ENCODE assay signal across 32 cellular contexts in genomic region chr14:25053585-25053984, GRCh38. TPM values are rescaled to one million over a fixed set of nuclear protein-coding genes. Genes with fewer than 3 reads are reported as not detected.
"Had no signal": no experiment of that assay in that cellular context is flagged by ENCODE, and none has a peak within 500 bp of the region (broad histone marks: within the 10 kb centered on the region; RNA-seq: fewer than 3 reads in every experiment).

No MANE protein-coding gene starts in this region.

- DNase-seq: activated CD4-positive, alpha-beta T cell treated with anti-CD3 and anti-CD28 coated beads, Interleukin-2, amount 10 ng/mL, durations not matched to agents 24 days and 14 days; activated CD4-positive, alpha-beta T cell treated with anti-CD3 and anti-CD28 coated beads, Interleukin-2, amount 50 U/mL, for 4 hours; activated CD4-positive, CD25-positive, alpha-beta regulatory T cell; activated CD8-positive, alpha-beta T cell treated with anti-CD3 and anti-CD28 coated beads for 36 hours; activated gamma-delta T cell treated with Interleukin-2 at 50 U/mL for 16 hours; activated naive CD4-positive, alpha-beta T cell treated with anti-CD3 and anti-CD28 coated beads for 36 hours; activated naive CD8-positive, alpha-beta T cell treated with anti-CD3 and anti-CD28 coated beads, Interleukin-2, amount 50 U/mL, for 24 hours; activated T-cell treated with anti-CD3 and anti-CD28 coated beads, Interleukin-2, amount 50 U/mL, for 1 hour; anterior cingulate cortex; brain microvascular endothelial cell; central memory CD4-positive, alpha-beta T cell; NCI-H1105; NCI-H1417 treated with DMSO at 0.1 percent for 48 hours; NCI-H187 treated with DMSO at 0.1 percent for 48 hours; NCI-H2081; NCI-H226; NCI-H446 treated with DMSO at 0.1 percent for 48 hours; NCI-H524 treated with DMSO at 0.1 percent for 48 hours; NK-92 treated with Interleukin-12 subunit alpha and Interleukin-12 subunit beta, amount 100 ng/mL, for 24 hours; PC-9; SIG-M5; SW 1271; T-helper 1 cell; T-helper 2 cell; T-helper 9 cell; WERI-Rb-1 had no signal

- ATAC-seq: activated CD8-positive, alpha-beta T cell treated with anti-CD3 and anti-CD28 coated beads for 36 hours; activated naive CD8-positive, alpha-beta T cell treated with anti-CD3 and anti-CD28 coated beads, Interleukin-2, amount 50 U/mL, for 24 hours; K562; Right ventricle myocardium inferior had no signal

- H3K27ac ChIP-seq: brain microvascular endothelial cell, PC-9, RWPE1, WERI-Rb-1 had no signal

- H3K36me3 ChIP-seq: brain microvascular endothelial cell, WERI-Rb-1 had no signal

- H3K9me3 Mint-ChIP-seq: activated CD4-positive, alpha-beta T cell treated with anti-CD3 and anti-CD28 coated beads, Interleukin-2, amount 10 ng/mL, durations not matched to agents 24 days and 14 days; activated CD8-positive, alpha-beta T cell treated with anti-CD3 and anti-CD28 coated beads for 36 hours; activated naive CD4-positive, alpha-beta T cell treated with anti-CD3 and anti-CD28 coated beads for 36 hours; activated naive CD8-positive, alpha-beta T cell treated with anti-CD3 and anti-CD28 coated beads, Interleukin-2, amount 50 U/mL, for 24 hours; activated T-helper 1 cell treated with anti-CD3 and anti-CD28 coated beads, Interleukin-12 subunit alpha, Interleukin-12 subunit beta, Interleukin-2, Interleukin-4 antibody, amounts not matched to agents 30 ng/mL and 10 ng/mL and 1 ng/mL, durations not matched to agents 14 hours and 24 hours and 36 hours had no signal

- H3K27ac Mint-ChIP-seq: activated CD4-positive, alpha-beta T cell treated with anti-CD3 and anti-CD28 coated beads, Interleukin-2, amount 10 ng/mL, durations not matched to agents 24 days and 14 days; activated CD8-positive, alpha-beta T cell treated with anti-CD3 and anti-CD28 coated beads for 36 hours; activated naive CD4-positive, alpha-beta T cell treated with anti-CD3 and anti-CD28 coated beads for 36 hours; activated naive CD8-positive, alpha-beta T cell; activated naive CD8-positive, alpha-beta T cell treated with anti-CD3 and anti-CD28 coated beads, Interleukin-2, amount 50 U/mL, for 24 hours; activated T-helper 1 cell treated with anti-CD3 and anti-CD28 coated beads, Interleukin-12 subunit alpha, Interleukin-12 subunit beta, Interleukin-2, Interleukin-4 antibody, amounts not matched to agents 30 ng/mL and 10 ng/mL and 1 ng/mL, durations not matched to agents 14 hours and 24 hours and 36 hours had no signal

- H3K4me3 ChIP-seq: K562, PC-9 had no signal

- H3K36me3 Mint-ChIP-seq: activated naive CD8-positive, alpha-beta T cell had no signal

- H3K4me3 Mint-ChIP-seq: activated CD4-positive, alpha-beta T cell treated with anti-CD3 and anti-CD28 coated beads, Interleukin-2, amount 10 ng/mL, durations not matched to agents 24 days and 14 days; activated CD8-positive, alpha-beta T cell treated with anti-CD3 and anti-CD28 coated beads for 36 hours; activated naive CD4-positive, alpha-beta T cell treated with anti-CD3 and anti-CD28 coated beads for 36 hours; activated naive CD8-positive, alpha-beta T cell; activated naive CD8-positive, alpha-beta T cell treated with anti-CD3 and anti-CD28 coated beads, Interleukin-2, amount 50 U/mL, for 24 hours; activated T-helper 1 cell treated with anti-CD3 and anti-CD28 coated beads, Interleukin-12 subunit alpha, Interleukin-12 subunit beta, Interleukin-2, Interleukin-4 antibody, amounts not matched to agents 30 ng/mL and 10 ng/mL and 1 ng/mL, durations not matched to agents 14 hours and 24 hours and 36 hours had no signal

- H3K4me2 ChIP-seq: PC-9 had no signal

- H2AFZ ChIP-seq: PC-9 had no signal

RNA-seq across cellular contexts. Expression of gene STXBP6, which starts 3.6 kb away (rescaled TPM):
- total RNA-seq: activated CD4-positive, alpha-beta T cell treated with anti-CD3 and anti-CD28 coated beads, Interleukin-2, amount 10 ng/mL, durations not matched to agents 24 days and 14 days; activated CD8-positive, alpha-beta T cell treated with anti-CD3 and anti-CD28 coated beads for 36 hours; activated naive CD4-positive, alpha-beta T cell treated with anti-CD3 and anti-CD28 coated beads for 36 hours; activated T-helper 1 cell treated with anti-CD3 and anti-CD28 coated beads, Interleukin-12 subunit alpha, Interleukin-12 subunit beta, Interleukin-2, Interleukin-4 antibody, amounts not matched to agents 30 ng/mL and 10 ng/mL and 1 ng/mL, durations not matched to agents 14 hours and 24 hours and 36 hours; M059J had no signal
